In genomic region chr17:50630524-50631194, GRCh38 we compare ENCODE assay signal across 7 cellular contexts. TPM values are rescaled to one million over a fixed set of nuclear protein-coding genes. Genes with fewer than 3 reads are reported as not detected.
DNase-seq lines count a peak whose midpoint lies in the region; ATAC-seq and TF ChIP-seq lines count a peak whose summit lies in the region.

No MANE protein-coding gene starts in this region.

- no peak overlapping the region for H3K9ac ChIP-seq in parathyroid adenoma

- DNase-seq in NCI-H2171 treated with DMSO at 0.1 percent for 48 hours (lab: John Stamatoyannopoulos, UW): peak; percentile 35
- peak; percentile 63 for DNase-seq in activated CD8-positive, alpha-beta T cell treated with anti-CD3 and anti-CD28 coated beads, Interleukin-2, amount 10 ng/mL, durations not matched to agents 7 days and 5 days
- peak; percentile 67 for DNase-seq in endothelial cell (ENCODE audit: low spot score)
- DNase-seq in CD1c-positive myeloid dendritic cell (ENCODE audit: extremely low spot score): no peak

- H3K27me3 ChIP-seq in parathyroid adenoma (ENCODE audit: control insufficient read depth, insufficient read depth, low read length): no peaks in the 10 kb centered on the region

- no peaks in the 10 kb centered on the region for H3K36me3 ChIP-seq in parathyroid adenoma (ENCODE audit: control insufficient read depth, insufficient read depth, low read length)

- H3K4me1 Mint-ChIP-seq in activated CD8-positive, alpha-beta T cell treated with anti-CD3 and anti-CD28 coated beads, Interleukin-2, amount 10 ng/mL, durations not matched to agents 7 days and 5 days (ENCODE audit: low read depth): peaks cover 10% of the 10 kb centered on the region
- H3K4me1 Mint-ChIP-seq in endothelial cell (ENCODE audit: unreplicated experiment): peaks cover 18% of the 10 kb centered on the region

- no peak overlapping the region for H3K4me2 ChIP-seq in parathyroid adenoma (ENCODE audit: low read length)

- H3K36me3 Mint-ChIP-seq in activated CD8-positive, alpha-beta T cell treated with anti-CD3 and anti-CD28 coated beads, Interleukin-2, amount 10 ng/mL, durations not matched to agents 7 days and 5 days (ENCODE audit: low read depth): no peaks in the 10 kb centered on the region
- no peaks in the 10 kb centered on the region for H3K36me3 Mint-ChIP-seq in endothelial cell (ENCODE audit: low read depth, unreplicated experiment)

- peak overlapping the region; percentile 8 for H2AFZ ChIP-seq in parathyroid adenoma

- peak overlapping the region; percentile 47 for H3K27ac ChIP-seq in parathyroid adenoma

- peak; percentile 78 for ATAC-seq in activated CD8-positive, alpha-beta T cell treated with anti-CD3 and anti-CD28 coated beads, Interleukin-2, amount 10 ng/mL, durations not matched to agents 7 days and 5 days
- no peak for ATAC-seq in GM21529 (IDR thresholded peaks at IDR 0.05; ENCODE audit: unreplicated experiment)

- H3K27me3 Mint-ChIP-seq in activated CD8-positive, alpha-beta T cell treated with anti-CD3 and anti-CD28 coated beads, Interleukin-2, amount 10 ng/mL, durations not matched to agents 7 days and 5 days (ENCODE audit: low read depth): peaks cover 62% of the 10 kb centered on the region
- H3K27me3 Mint-ChIP-seq in endothelial cell (ENCODE audit: unreplicated experiment): peaks cover 11% of the 10 kb centered on the region

- H3K4me3 ChIP-seq in parathyroid adenoma (ENCODE audit: low read depth, low read length): no peak overlapping the region

- H3K4me1 ChIP-seq in parathyroid adenoma: peaks cover 53% of the 10 kb centered on the region

- no peak overlapping the region for H3K27ac Mint-ChIP-seq in activated CD8-positive, alpha-beta T cell treated with anti-CD3 and anti-CD28 coated beads, Interleukin-2, amount 10 ng/mL, durations not matched to agents 7 days and 5 days
- H3K27ac Mint-ChIP-seq in endothelial cell (ENCODE audit: unreplicated experiment): no peak overlapping the region

- POLR2A ChIA-PET in activated CD8-positive, alpha-beta T cell treated with anti-CD3 and anti-CD28 coated beads, Interleukin-2, amount 10 ng/mL, durations not matched to agents 7 days and 5 days (lab: Charles Lee): no interaction called here

- H3K9me3 ChIP-seq in parathyroid adenoma (ENCODE audit: control insufficient read depth, low read length): no peaks in the 10 kb centered on the region

- H3K9me3 Mint-ChIP-seq in activated CD8-positive, alpha-beta T cell treated with anti-CD3 and anti-CD28 coated beads, Interleukin-2, amount 10 ng/mL, durations not matched to agents 7 days and 5 days (ENCODE audit: insufficient read depth): no peaks in the 10 kb centered on the region
- H3K9me3 Mint-ChIP-seq in endothelial cell (ENCODE audit: unreplicated experiment): no peaks in the 10 kb centered on the region

- CTCF ChIA-PET in activated CD8-positive, alpha-beta T cell treated with anti-CD3 and anti-CD28 coated beads, Interleukin-2, amount 10 ng/mL, durations not matched to agents 7 days and 5 days (lab: Charles Lee): interaction anchor here (0.8 to 3.8 kb wide), 13 partner anchors 9 to 128 kb away, joined by 3 to 23 read pairs (median 4); partner anchors contain the start of gene EPN3

- TF ChIP-seq CTCF in GM12873 (IDR thresholded peaks at IDR 0.05; ENCODE audit: insufficient read depth, low read depth, low read length, missing control alignments) (peak; percentile 85), endothelial cell (IDR thresholded peaks at IDR 0.05; ENCODE audit: unreplicated experiment) (peak; percentile 76), parathyroid adenoma (IDR thresholded peaks at IDR 0.05) (peak; percentile 97)

- no peak overlapping the region for H3K4me3 Mint-ChIP-seq in activated CD8-positive, alpha-beta T cell treated with anti-CD3 and anti-CD28 coated beads, Interleukin-2, amount 10 ng/mL, durations not matched to agents 7 days and 5 days
- H3K4me3 Mint-ChIP-seq in endothelial cell (ENCODE audit: unreplicated experiment): no peak overlapping the region

- no peaks in the 10 kb centered on the region for H3K79me2 ChIP-seq in parathyroid adenoma

RNA-seq across cellular contexts. Expression of gene ABCC3, which starts 4.0 kb away (rescaled TPM):
- not detected for total RNA-seq in activated CD8-positive, alpha-beta T cell treated with anti-CD3 and anti-CD28 coated beads, Interleukin-2, amount 10 ng/mL, durations not matched to agents 7 days and 5 days
- total RNA-seq in endothelial cell (ENCODE audit: unreplicated experiment): 0.67 TPM
